ENCODE assay signal across 24 cellular contexts in genomic region chr3:138078096-138078495, GRCh38. TPM values are rescaled to one million over a fixed set of nuclear protein-coding genes. Genes with fewer than 3 reads are reported as not detected.
DNase-seq lines count a peak whose midpoint lies in the region; ATAC-seq and TF ChIP-seq lines count a peak whose summit lies in the region.
"Had no signal": no experiment of that assay in that cellular context is flagged by ENCODE, and none has a peak within 500 bp of the region (broad histone marks: within the 10 kb centered on the region; RNA-seq: fewer than 3 reads in every experiment).

No MANE protein-coding gene starts in this region.

- no peak for TF ChIP-seq CTCF in HCT116 (IDR thresholded peaks at IDR 0.05 in 2 of 3, conservative IDR thresholded peaks at IDR 0.05 in 1 of 3; ENCODE audit: borderline replicate concordance in 1 of 3, insufficient read depth in 1 of 3, low read depth in 2 of 3, low read length in 2 of 3)
- TF ChIP-seq CTCF in PC-9 (conservative IDR thresholded peaks at IDR 0.05) = no peak
- no peak for TF ChIP-seq CTCF in epithelial cell of proximal tubule (conservative IDR thresholded peaks at IDR 0.05; ENCODE audit: low read depth, low read length)
- no peak for TF ChIP-seq CTCF in esophagus muscularis mucosa (IDR thresholded peaks at IDR 0.05)

- no peak overlapping the region for H3K4me3 ChIP-seq in HCT116 (replicated peaks in 1 of 2; ENCODE audit: low read depth in 1 of 2, low read length in 2 of 2)
- H3K4me3 ChIP-seq in PC-9 = no peak overlapping the region
- no peak overlapping the region for H3K4me3 ChIP-seq in epithelial cell of proximal tubule (ENCODE audit: low read depth, low read length)
- H3K4me3 ChIP-seq in skeletal muscle satellite cell (ENCODE audit: low read length) = no peak overlapping the region
- no peak overlapping the region for H3K4me3 ChIP-seq in esophagus muscularis mucosa
- H3K4me3 ChIP-seq: BLaER1 treated with 17β-estradiol and CSF1 and Interleukin-3, amounts not matched to agents 10 nM and 100 nM; cardiac muscle cell; dorsolateral prefrontal cortex; pancreas had no signal

- POLR2A ChIA-PET in HCT116 (lab: Charles Lee) = no interaction called here
- POLR2A ChIA-PET in PC-9 (lab: Charles Lee; ENCODE audit: unreplicated experiment) = no interaction called here

- peak overlapping the region; percentile 50 for H3K4me2 ChIP-seq in HCT116 (ENCODE audit: low read length)
- H3K4me2 ChIP-seq in PC-9 = peak overlapping the region; percentile 44
- H3K4me2 ChIP-seq in skeletal muscle satellite cell (ENCODE audit: low read length) = peak overlapping the region; percentile 31

- TF ChIP-seq EP300 in esophagus muscularis mucosa (IDR thresholded peaks at IDR 0.05) = no peak

- H3K27ac ChIP-seq in HCT116 (ENCODE audit: low read depth, low read length) = no peak overlapping the region
- peak overlapping the region; percentile 89 for H3K27ac ChIP-seq in PC-9
- H3K27ac ChIP-seq in esophagus muscularis mucosa (replicated peaks in 1 of 4) = no peak overlapping the region
- H3K27ac ChIP-seq: cardiac muscle cell, dorsolateral prefrontal cortex, pancreas, VCaP had no signal

- TF ChIP-seq POLR2A in HCT116 (IDR thresholded peaks at IDR 0.05; ENCODE audit: borderline replicate concordance, extremely low read depth, insufficient read depth, insufficient read length) = no peak
- no peak for TF ChIP-seq POLR2A in esophagus muscularis mucosa (IDR thresholded peaks at IDR 0.05; ENCODE audit: low read depth)

- BruUV-seq in HCT116 (replicated peaks; lab: Mats Ljungman, UMichigan) = no TSS peak
- BruUV-seq in PC-9 (replicated peaks; lab: Mats Ljungman, UMichigan) = no TSS peak

- intact Hi-C loops in HCT116 (cut with micrococcal nuclease) (no loop called here), PC-9 (cut with micrococcal nuclease; ENCODE audit: unreplicated experiment) (loop anchor here (2.0 kb wide), 1 partner anchor 37 kb away; the partner anchor contains the start of gene DZIP1L), esophagus muscularis mucosa (cut with DNase I) (no loop called here)

- RAD21 ChIA-PET in HCT116 (lab: Charles Lee; ENCODE audit: low non-redundant PET in 1 of 2, low total read pairs in 2 of 2, uncharacterized antibody in 2 of 2, unreplicated experiment in 2 of 2) = no interaction called here

- CTCF ChIA-PET in HCT116 (lab: Charles Lee) = no interaction called here
- CTCF ChIA-PET in PC-9 (lab: Charles Lee) = no interaction called here

- TF ChIP-seq RAD21 in HCT116 (IDR thresholded peaks at IDR 0.05; ENCODE audit: low read depth) = no peak

- no peaks in the 10 kb centered on the region for H3K79me2 ChIP-seq in HCT116 (ENCODE audit: insufficient read depth, low read length)
- no peaks in the 10 kb centered on the region for H3K79me2 ChIP-seq in PC-9 (ENCODE audit: low read depth)

- no peaks in the 10 kb centered on the region for H3K27me3 ChIP-seq in HCT116 (ENCODE audit: insufficient read depth, low read length)
- no peaks in the 10 kb centered on the region for H3K27me3 ChIP-seq in PC-9 (ENCODE audit: insufficient read depth, low read depth)
- H3K27me3 ChIP-seq in skeletal muscle satellite cell (ENCODE audit: control insufficient read depth, insufficient read depth, low read length) = no peaks in the 10 kb centered on the region
- no peaks in the 10 kb centered on the region for H3K27me3 ChIP-seq in esophagus muscularis mucosa
- H3K27me3 ChIP-seq: BLaER1 treated with 17β-estradiol and CSF1 and Interleukin-3, amounts not matched to agents 10 nM and 100 nM; cardiac muscle cell; dorsolateral prefrontal cortex; pancreas had no signal

- H3F3A ChIP-seq in PC-9 (ENCODE audit: insufficient read depth, low read depth) = peaks cover 49% of the 10 kb centered on the region

- DNase-seq in HCT116 (ENCODE audit: low read depth, low spot score) (peak; percentile 32), PC-9 (peak; percentile 14 to 89), epithelial cell of proximal tubule (ENCODE audit: low read depth) (peak; percentile 46), T1000 (lab: John Stamatoyannopoulos, UW) (no peak), esophagus muscularis mucosa (ENCODE audit: extremely low spot score) (no peak)
- DNase-seq: activated CD4-positive, alpha-beta memory T cell treated with anti-CD3 and anti-CD28 coated beads, Interleukin-2, amount 10 ng/mL, durations not matched to agents 7 days and 5 days; DMS 273 treated with DMSO at 0.1 percent for 48 hours; dorsolateral prefrontal cortex; naive thymus-derived CD8-positive, alpha-beta T cell; NCI-H1930; NCI-H446 treated with DMSO at 0.1 percent for 48 hours; NK-92 treated with Interleukin-12 subunit alpha and Interleukin-12 subunit beta, amount 100 ng/mL, for 24 hours; pancreas; stimulated activated CD4-positive, alpha-beta T cell treated with anti-CD3 and anti-CD28 coated beads, Interleukin-2, amount 100 ng/mL, for 48 hours; T-cell had no signal

- H3K9ac ChIP-seq in HCT116 (ENCODE audit: low read length) (no peak overlapping the region), skeletal muscle satellite cell (ENCODE audit: low read depth, low read length) (peak overlapping the region; percentile 34)
- H3K9ac ChIP-seq: BLaER1 treated with 17β-estradiol and CSF1 and Interleukin-3, amounts not matched to agents 10 nM and 100 nM had no signal

- 90% methylated on average over 4 of the region's 4 CpGs for WGBS in esophagus muscularis mucosa

- H2AFZ ChIP-seq in HCT116 (ENCODE audit: low read depth, low read length, poor library complexity, severe bottlenecking) (no peak overlapping the region), PC-9 (no peak overlapping the region)

- H3K4me1 ChIP-seq in HCT116 (ENCODE audit: control insufficient read depth in 1 of 2, insufficient read depth in 2 of 2, low read length in 2 of 2) = peaks cover 25 to 48% of the 10 kb centered on the region in 2 experiments
- H3K4me1 ChIP-seq in PC-9 (replicated peaks; ENCODE audit: insufficient read depth) = peaks cover 50% of the 10 kb centered on the region
- H3K4me1 ChIP-seq in skeletal muscle satellite cell (ENCODE audit: control insufficient read depth, insufficient read depth, low read length) = peaks cover 50% of the 10 kb centered on the region
- H3K4me1 ChIP-seq in esophagus muscularis mucosa = peaks cover 0 to 16% (median 3%) of the 10 kb centered on the region in 4 donors

- H3K36me3 ChIP-seq in HCT116 (ENCODE audit: control insufficient read depth in 1 of 2, insufficient read depth in 2 of 2, low read length in 2 of 2) (no peaks in the 10 kb centered on the region), PC-9 (ENCODE audit: low read depth) (no peaks in the 10 kb centered on the region), skeletal muscle satellite cell (ENCODE audit: insufficient read depth, low read length) (peaks cover 34% of the 10 kb centered on the region), esophagus muscularis mucosa (peaks cover 15 to 84% (median 65%) of the 10 kb centered on the region in 4 donors)
- H3K36me3 ChIP-seq: BLaER1 treated with 17β-estradiol and CSF1 and Interleukin-3, amounts not matched to agents 10 nM and 100 nM; pancreas had no signal

- H3K9me3 ChIP-seq in HCT116 (ENCODE audit: control insufficient read depth in 1 of 2, insufficient read depth in 1 of 2, low read depth in 1 of 2, low read length in 2 of 2) (no peaks in the 10 kb centered on the region), PC-9 (ENCODE audit: insufficient read depth, low read depth) (no peaks in the 10 kb centered on the region), skeletal muscle satellite cell (replicated peaks; ENCODE audit: low read length) (no peaks in the 10 kb centered on the region), esophagus muscularis mucosa (peaks cover 0 to 5% (median 0%) of the 10 kb centered on the region in 4 donors)
- H3K9me3 ChIP-seq: pancreas had no signal

- H4K20me1 ChIP-seq in HCT116 (ENCODE audit: insufficient read depth) (no peaks in the 10 kb centered on the region), PC-9 (ENCODE audit: insufficient read depth) (no peaks in the 10 kb centered on the region)
- H4K20me1 ChIP-seq: BLaER1 treated with 17β-estradiol and CSF1 and Interleukin-3, amounts not matched to agents 10 nM and 100 nM had no signal

- ATAC-seq in HCT116 (peak; percentile 67), GM21526 (IDR thresholded peaks at IDR 0.05; ENCODE audit: low FRiP score, unreplicated experiment) (no peak)
- ATAC-seq: naive thymus-derived CD8-positive, alpha-beta T cell; T-cell had no signal

- H3K9me2 ChIP-seq in HCT116 (ENCODE audit: insufficient read depth) (no peaks in the 10 kb centered on the region), PC-9 (ENCODE audit: insufficient read depth) (no peaks in the 10 kb centered on the region)

TF ChIP-seq in HCT116, 20 proteins besides CTCF, POLR2A, EP300 and RAD21 (continues in another document):
- no peak for TF ChIP-seq CBX3 (IDR thresholded peaks at IDR 0.05; ENCODE audit: low read depth)
- TF ChIP-seq POLR2AphosphoS5 (IDR thresholded peaks at IDR 0.05; ENCODE audit: low read depth, low read length) = no peak
- peak; percentile 42 for TF ChIP-seq FOSL1 (IDR thresholded peaks at IDR 0.05; ENCODE audit: low read depth)
- peak; percentile 44; the same call in 1 of the 2 replicates for TF ChIP-seq CEBPB (IDR thresholded peaks at IDR 0.05; ENCODE audit: low read depth)
- peak; percentile 34; the same call in 1 of the 2 replicates for TF ChIP-seq SP1 (IDR thresholded peaks at IDR 0.05; ENCODE audit: low read depth)
- TF ChIP-seq JUND (IDR thresholded peaks at IDR 0.05) = peak; percentile 39; the same call in 1 of the 2 replicates

RNA-seq across cellular contexts. Expression of gene DZIP1L, which starts 37.3 kb away (rescaled TPM):
- total RNA-seq in HCT116 (2021; ENCODE audit: unreplicated experiment) (9.6 TPM), PC-9 (2021) (2.3 and 6.1 TPM in 2 replicates), epithelial cell of proximal tubule (5.9 and 9.7 TPM in 2 replicates), esophagus muscularis mucosa (10 to 100 TPM; 10.3 to 15.8 (median 12.6) TPM)
- polyA plus RNA-seq in HCT116 (2012) = 3.4 and 4.8 TPM in 2 replicates
- 18.3 and 21.8 TPM in 2 replicates for total RNA-seq in skeletal muscle satellite cell (2012; rRNA removed)
- total RNA-seq: activated naive CD4-positive, alpha-beta T cell treated with anti-CD3 and anti-CD28 coated beads, Interleukin-2, amount 50 U/mL, for 72 hours; naive thymus-derived CD8-positive, alpha-beta T cell; T-cell had no signal
- polyA plus RNA-seq: naive thymus-derived CD8-positive, alpha-beta T cell had no signal

RNA-seq across cellular contexts. Expression of gene A4GNT, which starts 54.1 kb away (rescaled TPM):
- total RNA-seq in HCT116 (2021; ENCODE audit: unreplicated experiment) = not detected
- polyA plus RNA-seq in HCT116 (2012) = 0.09 TPM in 1 of 2 replicates, not detected in the other
- total RNA-seq in PC-9 (2021) = not detected in 2 replicates
- not detected in 2 replicates for total RNA-seq in epithelial cell of proximal tubule
- total RNA-seq in skeletal muscle satellite cell (2012; rRNA removed) = not detected in 2 replicates
- total RNA-seq in esophagus muscularis mucosa = not detected
- total RNA-seq: activated CD4-positive, alpha-beta memory T cell treated with anti-CD3 and anti-CD28 coated beads, Interleukin-2, amount 10 ng/mL, durations not matched to agents 7 days and 5 days; activated naive CD4-positive, alpha-beta T cell treated with anti-CD3 and anti-CD28 coated beads, Interleukin-2, amount 50 U/mL, for 72 hours; activated T-cell treated with anti-CD3 and anti-CD28 coated beads, Interleukin-2, amount 50 U/mL, for 72 hours; cardiac muscle cell; naive thymus-derived CD8-positive, alpha-beta T cell; skeletal muscle tissue; T-cell had no signal
- polyA plus RNA-seq: cardiac muscle cell; esophagus; naive thymus-derived CD8-positive, alpha-beta T cell had no signal

Comparison
In these comparisons a context has a peak if more than half of its experiments do, and no peak if none do; other contexts are left out.
1. DNase-seq: peak in HCT116 (single experiment), PC-9 (2 of 2) and epithelial cell of proximal tubule (single experiment); none in T1000 (single experiment) and esophagus muscularis mucosa (single experiment).
2. Peak in every context shown above with its lines, with median percentiles within 50 percentile points of each other: H3K4me2 ChIP-seq.